ENCODE assay signal across 24 cellular contexts in the genomic region with DNA sequence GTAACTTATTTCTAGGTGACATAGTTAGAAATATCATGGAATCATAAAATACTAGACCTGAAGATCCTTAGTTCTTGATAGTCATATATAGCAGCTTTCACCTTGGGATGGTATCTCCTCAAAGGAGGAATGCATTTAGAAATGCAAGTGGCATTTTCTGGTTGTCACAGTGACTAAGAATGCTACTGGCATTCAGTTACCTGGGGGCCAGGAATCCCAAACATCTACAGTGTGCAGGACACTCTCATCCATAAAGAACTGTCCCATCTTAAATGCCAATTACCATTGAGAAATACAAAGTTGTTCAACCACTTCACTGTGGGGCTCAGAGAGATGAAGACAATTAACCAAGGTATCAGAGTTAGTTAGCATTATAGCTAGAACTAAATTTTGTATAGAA.
"Had no signal": no experiment of that assay in that cellular context is flagged by ENCODE, and none has a peak within 500 bp of the region (broad histone marks: within the 10 kb centered on the region; RNA-seq: fewer than 3 reads in every experiment).

No MANE protein-coding gene starts in this region.

- H3K27ac ChIP-seq: brain microvascular endothelial cell, cardiac muscle cell, SJCRH30, VCaP had no signal

- H3K9me3 Mint-ChIP-seq: activated CD4-positive, alpha-beta memory T cell treated with anti-CD3 and anti-CD28 coated beads, Interleukin-2, amount 10 ng/mL, durations not matched to agents 7 days and 5 days; activated naive CD4-positive, alpha-beta T cell treated with anti-CD3 and anti-CD28 coated beads, Interleukin-2, amount 10 ng/mL, durations not matched to agents 7 days and 5 days; activated naive CD8-positive, alpha-beta T cell treated with anti-CD3 and anti-CD28 coated beads for 36 hours; activated T-cell treated with anti-CD3 and anti-CD28 coated beads, Interleukin-2, amount 50 U/mL, for 72 hours; activated T-helper 2 cell treated with anti-CD3 and anti-CD28 coated beads, Interferon-gamma antibody, Interleukin-2, Interleukin-4, amounts not matched to agents 10 μg/mL and 5 μg/mL and 100 μg/mL, durations not matched to agents 14 hours and 24 hours and 36 hours had no signal

- H3K27ac Mint-ChIP-seq: activated CD4-positive, alpha-beta memory T cell treated with anti-CD3 and anti-CD28 coated beads, Interleukin-2, amount 10 ng/mL, durations not matched to agents 7 days and 5 days; activated CD4-positive, alpha-beta T cell treated with anti-CD3 and anti-CD28 coated beads for 36 hours; activated naive CD4-positive, alpha-beta T cell treated with anti-CD3 and anti-CD28 coated beads, Interleukin-2, amount 10 ng/mL, durations not matched to agents 7 days and 5 days; activated naive CD8-positive, alpha-beta T cell treated with anti-CD3 and anti-CD28 coated beads for 36 hours; activated T-cell treated with anti-CD3 and anti-CD28 coated beads, Interleukin-2, amount 50 U/mL, for 72 hours; activated T-helper 2 cell treated with anti-CD3 and anti-CD28 coated beads, Interferon-gamma antibody, Interleukin-2, Interleukin-4, amounts not matched to agents 10 μg/mL and 5 μg/mL and 100 μg/mL, durations not matched to agents 14 hours and 24 hours and 36 hours had no signal

- H3K9me2 ChIP-seq: SK-N-SH had no signal

- H3K4me2 ChIP-seq: SK-N-SH had no signal

- H3K36me3 Mint-ChIP-seq: activated naive CD4-positive, alpha-beta T cell treated with anti-CD3 and anti-CD28 coated beads, Interleukin-2, amount 10 ng/mL, durations not matched to agents 7 days and 5 days; activated naive CD8-positive, alpha-beta T cell treated with anti-CD3 and anti-CD28 coated beads for 36 hours had no signal

- DNase-seq: activated CD4-positive, alpha-beta memory T cell treated with anti-CD3 and anti-CD28 coated beads, Interleukin-2, amount 10 ng/mL, durations not matched to agents 7 days and 5 days; activated CD4-positive, alpha-beta T cell treated with anti-CD3 and anti-CD28 coated beads for 36 hours; activated CD4-positive, alpha-beta T cell treated with anti-CD3 and anti-CD28 coated beads, Interleukin-2, amount 50 U/mL, for 1 hour; activated gamma-delta T cell treated with Interleukin-2 at 50 U/mL for 16 hours; activated naive CD4-positive, alpha-beta T cell treated with anti-CD3 and anti-CD28 coated beads, Interleukin-2, amount 10 ng/mL, durations not matched to agents 7 days and 5 days; activated naive CD8-positive, alpha-beta T cell treated with anti-CD3 and anti-CD28 coated beads for 36 hours; activated T-cell treated with anti-CD3 and anti-CD28 coated beads, Interleukin-2, amount 50 U/mL, for 72 hours; brain microvascular endothelial cell; cerebellar nuclear complex; KG1; NCI-H1105; NCI-H1436; NCI-H1694 treated with DMSO at 0.1 percent for 48 hours; NCI-H2029 treated with DMSO at 0.1 percent for 48 hours; NCI-H446 treated with DMSO at 0.1 percent for 48 hours; NCI-H69; NK-92 treated with Interleukin-12 subunit alpha and Interleukin-12 subunit beta, amount 100 ng/mL, for 24 hours; Right ventricle myocardium superior; SJCRH30; SK-N-SH; T-helper 1 cell had no signal

- H3K36me3 ChIP-seq: brain microvascular endothelial cell, cardiac muscle cell, SJCRH30 had no signal

- H3K27me3 ChIP-seq: brain microvascular endothelial cell, cardiac muscle cell, SJCRH30 had no signal

- H3K4me1 ChIP-seq: SJCRH30 had no signal

- H3K4me3 Mint-ChIP-seq: activated CD4-positive, alpha-beta memory T cell treated with anti-CD3 and anti-CD28 coated beads, Interleukin-2, amount 10 ng/mL, durations not matched to agents 7 days and 5 days; activated CD4-positive, alpha-beta T cell treated with anti-CD3 and anti-CD28 coated beads for 36 hours; activated naive CD4-positive, alpha-beta T cell treated with anti-CD3 and anti-CD28 coated beads, Interleukin-2, amount 10 ng/mL, durations not matched to agents 7 days and 5 days; activated naive CD8-positive, alpha-beta T cell treated with anti-CD3 and anti-CD28 coated beads for 36 hours; activated T-cell treated with anti-CD3 and anti-CD28 coated beads, Interleukin-2, amount 50 U/mL, for 72 hours had no signal

- H3K9me3 ChIP-seq: SJCRH30, SK-N-SH had no signal

- ATAC-seq: activated CD4-positive, alpha-beta T cell treated with anti-CD3 and anti-CD28 coated beads for 36 hours; activated T-cell treated with anti-CD3 and anti-CD28 coated beads, Interleukin-2, amount 50 U/mL, for 72 hours had no signal

- H3K4me3 ChIP-seq: cardiac muscle cell, SJCRH30 had no signal

- H3K9ac ChIP-seq: SK-N-SH had no signal
